ENCODE assay signal across 13 cellular contexts in genomic region chr9:3760031-3760430, GRCh38.
DNase-seq lines count a peak whose midpoint lies in the region; ATAC-seq, FAIRE-seq and TF ChIP-seq lines count a peak whose summit lies in the region.
"Had no signal": no experiment of that assay in that cellular context is flagged by ENCODE, and none has a peak within 500 bp of the region (broad histone marks: within the 10 kb centered on the region; RNA-seq: fewer than 3 reads in every experiment).

No MANE protein-coding gene starts in this region.

- TF ChIP-seq POLR2A in HepG2 (IDR thresholded peaks at IDR 0.05; ENCODE audit: insufficient read depth in 1 of 2, low read depth in 2 of 2, low read length in 2 of 2), result no peak

- H3K4me1 ChIP-seq in liver (ENCODE audit: control insufficient read depth in 4 of 4, insufficient read depth in 4 of 4, low read length in 3 of 4), result peaks cover 0 to 5% (median 2%) of the 10 kb centered on the region in 4 donors
- H3K4me1 ChIP-seq in HepG2 (ENCODE audit: insufficient read depth, low read length), result no peaks in the 10 kb centered on the region

- H2AFZ ChIP-seq in HepG2 (ENCODE audit: low read length), result no peak overlapping the region

- DNase-seq in HepG2 (ENCODE audit: low spot score) (no peak), SHP77 treated with DMSO at 0.1 percent for 48 hours (lab: John Stamatoyannopoulos, UW) (peak; percentile 22), kidney epithelial cell (ENCODE audit: low read depth) (no peak), NCI-H1436 (lab: John Stamatoyannopoulos, UW) (no peak), GM13977 (ENCODE audit: low spot score) (no peak), endothelial cell (ENCODE audit: low spot score) (no peak)
- no peak for DNase-seq in activated CD4-positive, CD25-positive, alpha-beta regulatory T cell (lab: John Stamatoyannopoulos, UW)
- DNase-seq: activated CD8-positive, alpha-beta memory T cell treated with anti-CD3 and anti-CD28 coated beads, Interleukin-2, amount 50 U/mL, for 4 hours; activated naive CD8-positive, alpha-beta T cell treated with anti-CD3 and anti-CD28 coated beads, Interleukin-2, amount 10 ng/mL, durations not matched to agents 7 days and 5 days; NCI-H1092 treated with DMSO at 0.1 percent for 48 hours had no signal

- H3K9ac ChIP-seq in liver (ENCODE audit: low read depth in 1 of 2, low read length in 2 of 2) (no peak overlapping the region), HepG2 (ENCODE audit: insufficient read depth, low read depth, low read length) (no peak overlapping the region)

- H4K20me1 ChIP-seq in HepG2 (ENCODE audit: insufficient read depth, low read length), result no peaks in the 10 kb centered on the region

- H3K4me2 ChIP-seq in HepG2 (ENCODE audit: low read depth, low read length), result no peak overlapping the region

- FAIRE-seq in HepG2 (lab: Jason Lieb, UNC), result no peak
- FAIRE-seq: TTC549 had no signal

- H3K27me3 Mint-ChIP-seq in endothelial cell (ENCODE audit: unreplicated experiment), result no peaks in the 10 kb centered on the region
- H3K27me3 Mint-ChIP-seq: dendritic cell treated with granulocyte-macrophage colony-stimulating factor and Interleukin-4, amounts not matched to agents 40 ng/mL and 50 ng/mL, for 4 days had no signal

- H3K27ac Mint-ChIP-seq in endothelial cell (ENCODE audit: unreplicated experiment), result no peak overlapping the region
- H3K27ac Mint-ChIP-seq: activated naive CD8-positive, alpha-beta T cell treated with anti-CD3 and anti-CD28 coated beads, Interleukin-2, amount 10 ng/mL, durations not matched to agents 7 days and 5 days; dendritic cell treated with granulocyte-macrophage colony-stimulating factor and Interleukin-4, amounts not matched to agents 40 ng/mL and 50 ng/mL, for 4 days had no signal

- POLR2A ChIA-PET in HepG2 (lab: Yijun Ruan, JAX), result no interaction called here

- no peak for ATAC-seq in HepG2

- H3K9me3 Mint-ChIP-seq in endothelial cell (ENCODE audit: unreplicated experiment), result no peaks in the 10 kb centered on the region
- H3K9me3 Mint-ChIP-seq: dendritic cell treated with granulocyte-macrophage colony-stimulating factor and Interleukin-4, amounts not matched to agents 40 ng/mL and 50 ng/mL, for 4 days had no signal

- H3K36me3 Mint-ChIP-seq in endothelial cell (ENCODE audit: low read depth, unreplicated experiment), result no peaks in the 10 kb centered on the region
- H3K36me3 Mint-ChIP-seq: activated naive CD8-positive, alpha-beta T cell treated with anti-CD3 and anti-CD28 coated beads, Interleukin-2, amount 10 ng/mL, durations not matched to agents 7 days and 5 days had no signal

- no peaks in the 10 kb centered on the region for H3K36me3 ChIP-seq in liver (ENCODE audit: control insufficient read depth in 4 of 4, insufficient read depth in 3 of 4, low read depth in 1 of 4, low read length in 3 of 4)
- no peaks in the 10 kb centered on the region for H3K36me3 ChIP-seq in HepG2 (replicated peaks in 1 of 2; ENCODE audit: control insufficient read depth in 1 of 2, insufficient read depth in 2 of 2, low read length in 2 of 2)
- H3K36me3 ChIP-seq in kidney epithelial cell (ENCODE audit: control insufficient read depth, insufficient read depth, low read length), result no peaks in the 10 kb centered on the region

- CTCF ChIA-PET in HepG2 (lab: Yijun Ruan, JAX; ENCODE audit: low intra/inter-chr PET ratio, low total read pairs), result no interaction called here

- H3K27ac ChIP-seq in liver (ENCODE audit: low read depth in 1 of 2, low read length in 2 of 2) (no peak overlapping the region), HepG2 (ENCODE audit: extremely low read length, insufficient read depth, low read length) (no peak overlapping the region)

- no peak for TF ChIP-seq RAD21 in liver (IDR thresholded peaks at IDR 0.05)
- TF ChIP-seq RAD21 in HepG2 (CRISPR knock-in tag; IDR thresholded peaks at IDR 0.05), result no peak

- H3K4me1 Mint-ChIP-seq in endothelial cell (ENCODE audit: unreplicated experiment), result peaks cover 3% of the 10 kb centered on the region

- TF ChIP-seq CTCF in liver (IDR thresholded peaks at IDR 0.05; ENCODE audit: low read depth, low read length, missing input control) (peak; percentile 6), HepG2 (CRISPR knock-in tag; IDR thresholded peaks at IDR 0.05) (no peak), kidney epithelial cell (IDR thresholded peaks at IDR 0.05; ENCODE audit: insufficient read depth, low read length, poor library complexity, severe bottlenecking) (peak; percentile 28), GM13977 (IDR thresholded peaks at IDR 0.05; ENCODE audit: extremely low read depth, insufficient read depth, missing control alignments) (no peak), endothelial cell (IDR thresholded peaks at IDR 0.05; ENCODE audit: unreplicated experiment) (no peak)

- H3K4me3 ChIP-seq in liver (ENCODE audit: low read depth in 1 of 3, low read length in 3 of 3), result no peak overlapping the region
- H3K4me3 ChIP-seq in HepG2 (replicated peaks in 1 of 3; ENCODE audit: insufficient read depth in 1 of 3, low read depth in 2 of 3, low read length in 3 of 3), result no peak overlapping the region
- H3K4me3 ChIP-seq in kidney epithelial cell (ENCODE audit: low read depth, low read length), result no peak overlapping the region

- TF ChIP-seq EP300 in HepG2 (IDR thresholded peaks at IDR 0.05; ENCODE audit: low read depth in 2 of 2, low read length in 2 of 2) (no peak), HepG2 (CRISPR knock-in tag; IDR thresholded peaks at IDR 0.05; ENCODE audit: borderline replicate concordance) (no peak)

- intact Hi-C loops in HepG2 (cut with micrococcal nuclease; ENCODE audit: unreplicated experiment), result no loop called here

- no peaks in the 10 kb centered on the region for H3K9me3 ChIP-seq in liver (ENCODE audit: control insufficient read depth in 4 of 4, low read length in 3 of 4)
- H3K9me3 ChIP-seq in HepG2 (ENCODE audit: low read length), result no peaks in the 10 kb centered on the region

- 29% methylated on average over 4 of the region's 4 CpGs for WGBS in liver
- WGBS in HepG2 (ENCODE audit: low lambda C conversion rate), result 7% methylated on average over 4 of the region's 4 CpGs

- H3K79me2 ChIP-seq in HepG2 (ENCODE audit: insufficient read depth, low read length), result no peaks in the 10 kb centered on the region

- no peaks in the 10 kb centered on the region for H3K27me3 ChIP-seq in liver (ENCODE audit: control insufficient read depth in 4 of 4, insufficient read depth in 4 of 4, low read length in 3 of 4)
- no peaks in the 10 kb centered on the region for H3K27me3 ChIP-seq in HepG2 (ENCODE audit: control insufficient read depth in 1 of 2, insufficient read depth in 2 of 2, low read length in 2 of 2)
- H3K27me3 ChIP-seq in kidney epithelial cell (ENCODE audit: control insufficient read depth, insufficient read depth, low read length), result no peaks in the 10 kb centered on the region

- in situ Hi-C loops in HepG2 (cut with HindIII; ENCODE audit: extremely low pct_ligation_motif_present, low pct_unique_long_range_greater_than_20kb), result no loop called here
- in situ Hi-C loops in GM13977 (cut with MboI; ENCODE audit: low pct_unique_long_range_greater_than_20kb, low sequenced_read_pairs, unreplicated experiment), result no loop called here

- H3K4me3 Mint-ChIP-seq in endothelial cell (ENCODE audit: unreplicated experiment), result no peak overlapping the region
- H3K4me3 Mint-ChIP-seq: dendritic cell treated with granulocyte-macrophage colony-stimulating factor and Interleukin-4, amounts not matched to agents 40 ng/mL and 50 ng/mL, for 4 days had no signal

- no TSS peak for BruUV-seq in HepG2 (replicated peaks; lab: Mats Ljungman, UMichigan)

TF ChIP-seq in liver, 16 proteins besides CTCF, POLR2A, EP300 and RAD21 (continues in another document):
- TF ChIP-seq MAX (IDR thresholded peaks at IDR 0.05), result no peak
- no peak for TF ChIP-seq NR2F2 (IDR thresholded peaks at IDR 0.05)
- no peak for TF ChIP-seq TAF1 (conservative IDR thresholded peaks at IDR 0.05)
- TF ChIP-seq HNF4G (IDR thresholded peaks at IDR 0.05), result no peak
- TF ChIP-seq JUND (IDR thresholded peaks at IDR 0.05), result no peak
- TF ChIP-seq FOXA2 (IDR thresholded peaks at IDR 0.05), result no peak
- no peak for TF ChIP-seq EGR1 (IDR thresholded peaks at IDR 0.05; ENCODE audit: low read depth in 2 of 2)

TF ChIP-seq in HepG2, 621 proteins besides CTCF, POLR2A, EP300 and RAD21 (continues in another document):
- TF ChIP-seq ZNF580 (CRISPR knock-in tag; IDR thresholded peaks at IDR 0.05; ENCODE audit: borderline replicate concordance, low read depth) (no peak), ZNF234 (CRISPR knock-in tag; conservative IDR thresholded peaks at IDR 0.05) (no peak), IKZF5 (CRISPR knock-in tag; IDR thresholded peaks at IDR 0.05) (no peak), ZFP41 (CRISPR knock-in tag; IDR thresholded peaks at IDR 0.05; ENCODE audit: borderline replicate concordance) (no peak), ATF4 (CRISPR knock-in tag; IDR thresholded peaks at IDR 0.05) (no peak)

Comparison
In these comparisons a context has a peak if more than half of its experiments do, and no peak if none do; other contexts are left out.
1. CTCF ChIP-seq: peak in liver (single experiment) and kidney epithelial cell (single experiment); none in HepG2 (single experiment), GM13977 (single experiment) and endothelial cell (single experiment).